Comparison of ENCODE assay signal across 9 cellular contexts in the genomic region with DNA sequence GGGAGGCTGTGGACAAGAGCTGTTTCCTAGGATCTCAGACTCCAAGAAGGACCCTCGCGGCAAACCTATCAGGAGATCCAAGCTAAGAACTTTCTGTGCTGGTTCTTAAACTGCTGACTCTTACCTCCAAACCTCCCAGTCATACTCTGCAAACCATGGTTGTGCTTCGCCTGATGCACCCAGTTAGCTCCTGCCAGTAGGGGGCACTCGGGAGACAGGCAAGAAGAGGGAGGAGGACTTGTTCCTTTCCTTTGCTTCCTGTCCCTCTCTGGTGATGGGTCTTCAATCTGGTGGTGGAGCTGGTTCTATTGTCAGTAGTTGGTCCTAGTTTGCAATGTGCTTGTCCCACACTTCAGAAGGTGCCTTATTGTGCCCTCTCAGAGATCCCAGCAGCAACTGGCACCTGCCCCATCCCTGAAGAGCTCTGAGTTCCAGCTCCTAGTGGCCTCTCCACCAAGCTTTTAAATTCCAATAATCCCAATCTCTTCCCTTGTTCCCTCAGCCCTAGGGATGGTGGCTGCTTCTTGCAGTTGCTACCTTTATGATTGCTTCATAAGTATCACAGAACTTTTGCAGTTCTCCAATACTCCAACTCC.
DNase-seq lines count a peak whose midpoint lies in the region; ATAC-seq and TF ChIP-seq lines count a peak whose summit lies in the region.
"Had no signal": no experiment of that assay in that cellular context is flagged by ENCODE, and none has a peak within 500 bp of the region (broad histone marks: within the 10 kb centered on the region; RNA-seq: fewer than 3 reads in every experiment).

No MANE protein-coding gene starts in this region.

- DNase-seq in COLO668 (lab: John Stamatoyannopoulos, UW; ENCODE audit: unreplicated experiment) = peak; percentile 80
- peak; percentile 92 for DNase-seq in GM23338 (ENCODE audit: low spot score)
- DNase-seq in NCI-H69 (lab: John Stamatoyannopoulos, UW) = peak; percentile 82
- peak; percentile 72 for DNase-seq in activated T-cell treated with anti-CD3 and anti-CD28 coated beads, Interleukin-2, amount 50 U/mL, for 72 hours
- DNase-seq in islet precursor cell = peak; percentile 94
- peak; percentile 7 for DNase-seq in stimulated activated CD8-positive, alpha-beta memory T cell treated with anti-CD3 and anti-CD28 coated beads, Interleukin-4, amount 100 ng/mL, for 24 hours (ENCODE audit: low read depth)
- DNase-seq in effector CD4-positive, alpha-beta T cell = no peak

- no peaks in the 10 kb centered on the region for H3K79me2 ChIP-seq in GM23338 (replicated peaks; ENCODE audit: insufficient read depth)

- H4K20me1 ChIP-seq in GM23338 (replicated peaks; ENCODE audit: insufficient read depth) = no peaks in the 10 kb centered on the region

- H3K27ac ChIP-seq in GM23338 (ENCODE audit: low read depth) = no peak overlapping the region

- no peak overlapping the region for H3K4me2 ChIP-seq in GM23338

- no peaks in the 10 kb centered on the region for H3K36me3 ChIP-seq in GM23338 (ENCODE audit: insufficient read depth)

- H3K4me1 Mint-ChIP-seq in GM23338 = no peaks in the 10 kb centered on the region
- H3K4me1 Mint-ChIP-seq in activated T-cell treated with anti-CD3 and anti-CD28 coated beads, Interleukin-2, amount 50 U/mL, for 72 hours (ENCODE audit: low read depth) = no peaks in the 10 kb centered on the region
- H3K4me1 Mint-ChIP-seq: IgD-negative memory B cell had no signal

- no peak overlapping the region for H3K4me3 ChIP-seq in GM23338

- no peaks in the 10 kb centered on the region for H3K9me2 ChIP-seq in GM23338 (ENCODE audit: insufficient read depth)

- no peak overlapping the region for H3K4me3 Mint-ChIP-seq in GM23338
- no peak overlapping the region for H3K4me3 Mint-ChIP-seq in activated T-cell treated with anti-CD3 and anti-CD28 coated beads, Interleukin-2, amount 50 U/mL, for 72 hours
- H3K4me3 Mint-ChIP-seq: IgD-negative memory B cell had no signal

- H3K4me1 ChIP-seq in GM23338 (ENCODE audit: insufficient read depth) = no peaks in the 10 kb centered on the region

- no peaks in the 10 kb centered on the region for H3F3A ChIP-seq in GM23338 (replicated peaks; ENCODE audit: low read depth)

- no peak overlapping the region; the same call in 1 of the 2 replicates for H3K27ac Mint-ChIP-seq in GM23338
- H3K27ac Mint-ChIP-seq in activated T-cell treated with anti-CD3 and anti-CD28 coated beads, Interleukin-2, amount 50 U/mL, for 72 hours = no peak overlapping the region
- H3K27ac Mint-ChIP-seq: IgD-negative memory B cell had no signal

- H3K27me3 Mint-ChIP-seq in GM23338 (ENCODE audit: insufficient read depth, low read depth, poor library complexity) = peaks cover 8% of the 10 kb centered on the region
- no peaks in the 10 kb centered on the region for H3K27me3 Mint-ChIP-seq in activated T-cell treated with anti-CD3 and anti-CD28 coated beads, Interleukin-2, amount 50 U/mL, for 72 hours (ENCODE audit: low read depth)

- 0 out of 2 replicates have a peak overlapping the region, but pooled peaks have one; percentile 35 for H2AFZ ChIP-seq in GM23338

- H3K36me3 Mint-ChIP-seq in GM23338 (ENCODE audit: low read depth) = 0 out of 3 replicates have a peak, but pooled peaks cover 5% of the 10 kb centered on the region
- H3K36me3 Mint-ChIP-seq in activated T-cell treated with anti-CD3 and anti-CD28 coated beads, Interleukin-2, amount 50 U/mL, for 72 hours (ENCODE audit: insufficient read depth in 2 of 2) = peaks cover 0 to 3% of the 10 kb centered on the region in 2 donors
- H3K36me3 Mint-ChIP-seq: IgD-negative memory B cell had no signal

- H3K9me3 Mint-ChIP-seq in GM23338 = peaks cover 33% of the 10 kb centered on the region
- peaks cover 4% of the 10 kb centered on the region in 2 donors for H3K9me3 Mint-ChIP-seq in activated T-cell treated with anti-CD3 and anti-CD28 coated beads, Interleukin-2, amount 50 U/mL, for 72 hours

- no peaks in the 10 kb centered on the region for H3K27me3 ChIP-seq in GM23338 (ENCODE audit: insufficient read depth)

- peak; percentile 96 to 99 for TF ChIP-seq CTCF in GM23338 (conservative IDR thresholded peaks at IDR 0.05; ENCODE audit: low read depth in 2 of 2)

- peak; percentile 94 for ATAC-seq in GM23338
- peak; percentile 36 to 64 for ATAC-seq in activated T-cell treated with anti-CD3 and anti-CD28 coated beads, Interleukin-2, amount 50 U/mL, for 72 hours (replicated peaks in 1 of 2)
- ATAC-seq in GM21737 (IDR thresholded peaks at IDR 0.05; ENCODE audit: unreplicated experiment) = no peak

TF ChIP-seq in GM23338, 12 proteins besides CTCF, POLR2A, EP300 and RAD21 (continues in another document):
- TF ChIP-seq, protein P1, sequence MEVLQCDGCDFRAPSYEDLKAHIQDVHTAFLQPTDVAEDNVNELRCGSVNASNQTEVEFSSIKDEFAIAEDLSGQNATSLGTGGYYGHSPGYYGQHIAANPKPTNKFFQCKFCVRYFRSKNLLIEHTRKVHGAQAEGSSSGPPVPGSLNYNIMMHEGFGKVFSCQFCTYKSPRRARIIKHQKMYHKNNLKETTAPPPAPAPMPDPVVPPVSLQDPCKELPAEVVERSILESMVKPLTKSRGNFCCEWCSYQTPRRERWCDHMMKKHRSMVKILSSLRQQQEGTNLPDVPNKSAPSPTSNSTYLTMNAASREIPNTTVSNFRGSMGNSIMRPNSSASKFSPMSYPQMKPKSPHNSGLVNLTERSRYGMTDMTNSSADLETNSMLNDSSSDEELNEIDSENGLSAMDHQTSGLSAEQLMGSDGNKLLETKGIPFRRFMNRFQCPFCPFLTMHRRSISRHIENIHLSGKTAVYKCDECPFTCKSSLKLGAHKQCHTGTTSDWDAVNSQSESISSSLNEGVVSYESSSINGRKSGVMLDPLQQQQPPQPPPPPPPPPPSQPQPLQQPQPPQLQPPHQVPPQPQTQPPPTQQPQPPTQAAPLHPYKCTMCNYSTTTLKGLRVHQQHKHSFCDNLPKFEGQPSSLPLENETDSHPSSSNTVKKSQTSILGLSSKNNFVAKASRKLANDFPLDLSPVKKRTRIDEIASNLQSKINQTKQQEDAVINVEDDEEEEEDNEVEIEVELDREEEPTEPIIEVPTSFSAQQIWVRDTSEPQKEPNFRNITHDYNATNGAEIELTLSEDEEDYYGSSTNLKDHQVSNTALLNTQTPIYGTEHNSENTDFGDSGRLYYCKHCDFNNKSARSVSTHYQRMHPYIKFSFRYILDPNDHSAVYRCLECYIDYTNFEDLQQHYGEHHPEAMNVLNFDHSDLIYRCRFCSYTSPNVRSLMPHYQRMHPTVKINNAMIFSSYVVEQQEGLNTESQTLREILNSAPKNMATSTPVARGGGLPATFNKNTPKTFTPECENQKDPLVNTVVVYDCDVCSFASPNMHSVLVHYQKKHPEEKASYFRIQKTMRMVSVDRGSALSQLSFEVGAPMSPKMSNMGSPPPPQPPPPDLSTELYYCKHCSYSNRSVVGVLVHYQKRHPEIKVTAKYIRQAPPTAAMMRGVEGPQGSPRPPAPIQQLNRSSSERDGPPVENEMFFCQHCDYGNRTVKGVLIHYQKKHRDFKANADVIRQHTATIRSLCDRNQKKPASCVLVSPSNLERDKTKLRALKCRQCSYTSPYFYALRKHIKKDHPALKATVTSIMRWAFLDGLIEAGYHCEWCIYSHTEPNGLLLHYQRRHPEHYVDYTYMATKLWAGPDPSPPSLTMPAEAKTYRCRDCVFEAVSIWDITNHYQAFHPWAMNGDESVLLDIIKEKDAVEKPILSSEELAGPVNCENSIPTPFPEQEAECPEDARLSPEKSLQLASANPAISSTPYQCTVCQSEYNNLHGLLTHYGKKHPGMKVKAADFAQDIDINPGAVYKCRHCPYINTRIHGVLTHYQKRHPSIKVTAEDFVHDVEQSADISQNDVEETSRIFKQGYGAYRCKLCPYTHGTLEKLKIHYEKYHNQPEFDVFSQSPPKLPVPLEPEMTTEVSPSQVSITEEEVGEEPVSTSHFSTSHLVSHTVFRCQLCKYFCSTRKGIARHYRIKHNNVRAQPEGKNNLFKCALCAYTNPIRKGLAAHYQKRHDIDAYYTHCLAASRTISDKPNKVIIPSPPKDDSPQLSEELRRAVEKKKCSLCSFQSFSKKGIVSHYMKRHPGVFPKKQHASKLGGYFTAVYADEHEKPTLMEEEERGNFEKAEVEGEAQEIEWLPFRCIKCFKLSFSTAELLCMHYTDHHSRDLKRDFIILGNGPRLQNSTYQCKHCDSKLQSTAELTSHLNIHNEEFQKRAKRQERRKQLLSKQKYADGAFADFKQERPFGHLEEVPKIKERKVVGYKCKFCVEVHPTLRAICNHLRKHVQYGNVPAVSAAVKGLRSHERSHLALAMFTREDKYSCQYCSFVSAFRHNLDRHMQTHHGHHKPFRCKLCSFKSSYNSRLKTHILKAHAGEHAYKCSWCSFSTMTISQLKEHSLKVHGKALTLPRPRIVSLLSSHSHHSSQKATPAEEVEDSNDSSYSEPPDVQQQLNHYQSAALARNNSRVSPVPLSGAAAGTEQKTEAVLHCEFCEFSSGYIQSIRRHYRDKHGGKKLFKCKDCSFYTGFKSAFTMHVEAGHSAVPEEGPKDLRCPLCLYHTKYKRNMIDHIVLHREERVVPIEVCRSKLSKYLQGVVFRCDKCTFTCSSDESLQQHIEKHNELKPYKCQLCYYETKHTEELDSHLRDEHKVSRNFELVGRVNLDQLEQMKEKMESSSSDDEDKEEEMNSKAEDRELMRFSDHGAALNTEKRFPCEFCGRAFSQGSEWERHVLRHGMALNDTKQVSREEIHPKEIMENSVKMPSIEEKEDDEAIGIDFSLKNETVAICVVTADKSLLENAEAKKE (CRISPR knock-in tag; IDR thresholded peaks at IDR 0.05) = peak; percentile 53; the same call in 1 of the 2 replicates
- TF ChIP-seq EZH2phosphoT487 (IDR thresholded peaks at IDR 0.05; ENCODE audit: unreplicated experiment) (no peak), JUNB (IDR thresholded peaks at IDR 0.05; ENCODE audit: unreplicated experiment) (no peak), ZNF114 (CRISPR knock-in tag; IDR thresholded peaks at IDR 0.05) (no peak), STAT1 (IDR thresholded peaks at IDR 0.05; ENCODE audit: unreplicated experiment) (no peak), NANOG (IDR thresholded peaks at IDR 0.05; ENCODE audit: borderline replicate concordance) (no peak)
